In the genomic region with DNA sequence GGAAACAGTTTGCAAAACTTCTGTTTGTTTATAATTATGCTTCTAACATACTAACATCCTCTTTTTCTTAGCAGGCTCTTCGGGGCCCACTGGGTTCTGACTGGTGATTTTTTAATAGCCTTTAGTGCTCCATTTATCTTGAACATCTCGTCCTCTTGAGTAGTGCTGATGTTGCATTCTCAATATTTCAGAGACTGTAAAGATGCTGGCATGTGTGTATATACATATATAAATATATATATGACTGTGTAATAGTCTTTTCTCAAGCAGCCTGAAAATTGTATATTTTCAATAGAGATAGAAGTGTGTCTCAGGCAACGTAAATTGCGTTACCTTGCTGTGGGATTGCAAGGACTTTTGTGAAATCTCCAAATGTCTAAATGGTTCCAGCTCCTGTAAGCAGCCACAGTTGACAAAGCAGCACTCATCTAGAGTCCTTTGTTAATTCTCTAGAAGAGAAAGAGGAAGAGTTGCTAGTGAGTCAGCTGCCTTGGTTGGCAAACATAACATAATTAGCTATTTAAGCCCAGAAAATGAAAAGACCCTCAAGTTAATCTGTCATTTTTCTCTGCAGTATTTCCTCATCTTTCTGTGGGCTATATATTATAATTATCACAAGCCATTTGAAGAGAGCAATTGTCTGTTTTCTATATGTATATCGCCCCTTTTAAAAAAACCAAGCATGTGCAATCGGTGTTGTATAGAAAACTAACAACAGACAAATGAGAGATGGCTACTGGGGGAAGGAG, we compare ENCODE assay signal across 17 cellular contexts.
DNase-seq lines count a peak whose midpoint lies in the region; ATAC-seq and TF ChIP-seq lines count a peak whose summit lies in the region.
"Had no signal": no experiment of that assay in that cellular context is flagged by ENCODE, and none has a peak within 500 bp of the region (broad histone marks: within the 10 kb centered on the region; RNA-seq: fewer than 3 reads in every experiment).

No MANE protein-coding gene starts in this region.

- in situ Hi-C loops in astrocyte of the spinal cord (cut with HindIII; ENCODE audit: low sequenced_read_pairs) = no loop called here

- CTCF ChIA-PET in activated CD4-positive, alpha-beta T cell treated with anti-CD3 and anti-CD28 coated beads, Interleukin-2, amount 10 ng/mL, durations not matched to agents 7 days and 5 days (lab: Charles Lee) = no interaction called here

- POLR2A ChIA-PET in activated CD4-positive, alpha-beta T cell treated with anti-CD3 and anti-CD28 coated beads, Interleukin-2, amount 10 ng/mL, durations not matched to agents 7 days and 5 days (lab: Charles Lee) = no interaction called here

- H3K36me3 Mint-ChIP-seq in stimulated activated memory B cell treated with anti-CD40 and anti-IgM and Interleukin-4, amounts not matched to agents 10 μg/mL and 1 μg/mL and 100 μg/mL, for 72 hours = no peaks in the 10 kb centered on the region
- H3K36me3 Mint-ChIP-seq in activated CD4-positive, alpha-beta T cell treated with anti-CD3 and anti-CD28 coated beads, Interleukin-2, amount 10 ng/mL, durations not matched to agents 7 days and 5 days (ENCODE audit: low read depth) = no peaks in the 10 kb centered on the region
- H3K36me3 Mint-ChIP-seq: activated naive CD8-positive, alpha-beta T cell had no signal

- no peaks in the 10 kb centered on the region for H3K27me3 Mint-ChIP-seq in stimulated activated memory B cell treated with anti-CD40 and anti-IgM and Interleukin-4, amounts not matched to agents 10 μg/mL and 1 μg/mL and 100 μg/mL, for 72 hours
- peaks cover 7% of the 10 kb centered on the region for H3K27me3 Mint-ChIP-seq in activated CD4-positive, alpha-beta T cell treated with anti-CD3 and anti-CD28 coated beads, Interleukin-2, amount 10 ng/mL, durations not matched to agents 7 days and 5 days
- H3K27me3 Mint-ChIP-seq: activated naive CD8-positive, alpha-beta T cell; stimulated activated naive CD8-positive, alpha-beta T cell treated with anti-CD3 and anti-CD28 coated beads, Interleukin-15, Interleukin-2, amounts not matched to agents 100 ng/mL and 50 ng/mL, for 24 hours had no signal

- no peaks in the 10 kb centered on the region for H3K9me3 Mint-ChIP-seq in stimulated activated memory B cell treated with anti-CD40 and anti-IgM and Interleukin-4, amounts not matched to agents 10 μg/mL and 1 μg/mL and 100 μg/mL, for 72 hours
- no peaks in the 10 kb centered on the region for H3K9me3 Mint-ChIP-seq in activated CD4-positive, alpha-beta T cell treated with anti-CD3 and anti-CD28 coated beads, Interleukin-2, amount 10 ng/mL, durations not matched to agents 7 days and 5 days
- H3K9me3 Mint-ChIP-seq: stimulated activated naive CD8-positive, alpha-beta T cell treated with anti-CD3 and anti-CD28 coated beads, Interleukin-15, Interleukin-2, amounts not matched to agents 100 ng/mL and 50 ng/mL, for 24 hours had no signal

- peaks cover 22% of the 10 kb centered on the region for H3K4me1 Mint-ChIP-seq in stimulated activated memory B cell treated with anti-CD40 and anti-IgM and Interleukin-4, amounts not matched to agents 10 μg/mL and 1 μg/mL and 100 μg/mL, for 72 hours
- H3K4me1 Mint-ChIP-seq in activated CD4-positive, alpha-beta T cell treated with anti-CD3 and anti-CD28 coated beads, Interleukin-2, amount 10 ng/mL, durations not matched to agents 7 days and 5 days = no peaks in the 10 kb centered on the region

- ATAC-seq in stimulated activated memory B cell treated with anti-CD40 and anti-IgM and Interleukin-4, amounts not matched to agents 10 μg/mL and 1 μg/mL and 100 μg/mL, for 72 hours = no peak
- no peak for ATAC-seq in GM18861 (IDR thresholded peaks at IDR 0.05; ENCODE audit: unreplicated experiment)
- ATAC-seq in HG03354 (IDR thresholded peaks at IDR 0.05; ENCODE audit: poor library complexity, severe bottlenecking, unreplicated experiment) = no peak

- peak overlapping the region; percentile 3 for H3K27ac Mint-ChIP-seq in stimulated activated memory B cell treated with anti-CD40 and anti-IgM and Interleukin-4, amounts not matched to agents 10 μg/mL and 1 μg/mL and 100 μg/mL, for 72 hours
- H3K27ac Mint-ChIP-seq in activated CD4-positive, alpha-beta T cell treated with anti-CD3 and anti-CD28 coated beads, Interleukin-2, amount 10 ng/mL, durations not matched to agents 7 days and 5 days = no peak overlapping the region
- H3K27ac Mint-ChIP-seq: activated naive CD8-positive, alpha-beta T cell; stimulated activated naive CD8-positive, alpha-beta T cell treated with anti-CD3 and anti-CD28 coated beads, Interleukin-15, Interleukin-2, amounts not matched to agents 100 ng/mL and 50 ng/mL, for 24 hours had no signal

- H3K4me3 ChIP-seq in astrocyte of the spinal cord (ENCODE audit: low read depth, low read length) = no peak overlapping the region
- H3K4me3 ChIP-seq: GM23248 had no signal

- no peak overlapping the region for H3K4me3 Mint-ChIP-seq in stimulated activated memory B cell treated with anti-CD40 and anti-IgM and Interleukin-4, amounts not matched to agents 10 μg/mL and 1 μg/mL and 100 μg/mL, for 72 hours
- no peak overlapping the region for H3K4me3 Mint-ChIP-seq in activated CD4-positive, alpha-beta T cell treated with anti-CD3 and anti-CD28 coated beads, Interleukin-2, amount 10 ng/mL, durations not matched to agents 7 days and 5 days
- H3K4me3 Mint-ChIP-seq: activated naive CD8-positive, alpha-beta T cell; stimulated activated naive CD8-positive, alpha-beta T cell treated with anti-CD3 and anti-CD28 coated beads, Interleukin-15, Interleukin-2, amounts not matched to agents 100 ng/mL and 50 ng/mL, for 24 hours had no signal

- DNase-seq in NCI-H2029 treated with DMSO at 0.1 percent for 48 hours (lab: John Stamatoyannopoulos, UW) (peak; percentile 29), NCI-H2029 (lab: John Stamatoyannopoulos, UW) (no peak), NOMO-1 treated with dmso at 0.1 percent for 144 hours (lab: John Stamatoyannopoulos, UW; ENCODE audit: unreplicated experiment) (peak; percentile 67), astrocyte of the spinal cord (ENCODE audit: low read depth, low spot score) (peak; percentile 30)
- DNase-seq in activated CD4-positive, alpha-beta T cell treated with anti-CD3 and anti-CD28 coated beads, Interleukin-2, amount 10 ng/mL, durations not matched to agents 7 days and 5 days = no peak
- DNase-seq: activated T-cell treated with anti-CD3 and anti-CD28 coated beads for 4 hours; Calu3; central memory CD4-positive, alpha-beta T cell; mesendoderm; NCI-H187; nucleus accumbens had no signal

- TF ChIP-seq CTCF in astrocyte of the spinal cord (IDR thresholded peaks at IDR 0.05; ENCODE audit: low read depth, low read length) = no peak

Comparison
In these comparisons a context has a peak if more than half of its experiments do, and no peak if none do; other contexts are left out.
1. DNase-seq: peak in NCI-H2029 treated with DMSO at 0.1 percent for 48 hours (single experiment), NOMO-1 treated with dmso at 0.1 percent for 144 hours (single experiment) and astrocyte of the spinal cord (single experiment); none in NCI-H2029 (single experiment) and activated CD4-positive, alpha-beta T cell treated with anti-CD3 and anti-CD28 coated beads, Interleukin-2, amount 10 ng/mL, durations not matched to agents 7 days and 5 days (single experiment).